8 cellular contexts compared by ENCODE assay signal in the genomic region with DNA sequence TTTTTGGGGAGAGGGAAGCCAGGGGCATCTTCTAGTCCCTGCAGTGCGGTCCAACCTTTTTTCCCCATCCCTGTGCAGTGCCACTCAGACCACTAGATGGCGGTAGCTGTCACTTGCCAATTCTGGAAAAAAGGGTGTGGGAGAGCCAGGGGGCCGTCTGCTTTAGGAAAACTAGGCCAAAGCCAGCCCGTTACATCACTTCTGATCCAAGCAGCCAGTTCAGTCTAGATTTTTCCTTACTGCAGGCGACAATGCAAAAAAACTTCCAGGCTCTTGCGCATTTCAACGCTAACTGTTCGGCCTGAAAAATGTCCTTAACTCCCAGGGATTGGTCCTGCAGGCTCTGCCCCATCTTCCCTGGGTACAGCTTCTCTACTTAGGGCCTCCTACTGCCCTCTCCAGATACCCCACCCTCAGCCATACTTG.
DNase-seq lines count a peak whose midpoint lies in the region; ATAC-seq and TF ChIP-seq lines count a peak whose summit lies in the region.

No MANE protein-coding gene starts in this region.

- H3K4me3 ChIP-seq in epithelial cell of esophagus (ENCODE audit: low read length) (no peak overlapping the region), mucosa of descending colon (no peak overlapping the region)

- ATAC-seq in mucosa of descending colon: peak; percentile 66
- ATAC-seq in GM21737 (IDR thresholded peaks at IDR 0.05; ENCODE audit: unreplicated experiment): no peak

- H3K9me3 ChIP-seq in mucosa of descending colon: no peaks in the 10 kb centered on the region

- no peaks in the 10 kb centered on the region for H3K36me3 ChIP-seq in mucosa of descending colon (ENCODE audit: low read depth)

- no peaks in the 10 kb centered on the region for H3K4me1 ChIP-seq in mucosa of descending colon (ENCODE audit: low read depth)

- peak; percentile 88 for TF ChIP-seq CTCF in GM20000 (IDR thresholded peaks at IDR 0.05; ENCODE audit: extremely low read depth, missing control alignments)
- TF ChIP-seq CTCF in epithelial cell of esophagus (IDR thresholded peaks at IDR 0.05; ENCODE audit: insufficient read depth, low read depth, low read length, missing control alignments): peak; percentile 97
- TF ChIP-seq CTCF in mucosa of descending colon (IDR thresholded peaks at IDR 0.05): peak; percentile 73

- intact Hi-C loops in mucosa of descending colon (cut with DNase I, micrococcal nuclease): loop anchor here in 1 of 2 donors (5.0 kb wide), 1 partner anchor 373 kb away; no protein-coding TSS in a partner anchor

- peak; percentile 85 for DNase-seq in AG20443 (ENCODE audit: low spot score)
- DNase-seq in GM20000 (ENCODE audit: low spot score): peak; percentile 49
- peak; percentile 46 to 70 for DNase-seq in NCI-H446 (lab: John Stamatoyannopoulos, UW)
- DNase-seq in activated CD8-positive, alpha-beta memory T cell treated with anti-CD3 and anti-CD28 coated beads, Interleukin-2, amount 50 U/mL, for 4 hours: peak; percentile 46
- DNase-seq in epithelial cell of esophagus (ENCODE audit: low read depth): peak; percentile 50
- DNase-seq in mucosa of descending colon: peak in 2 of 3 donors; percentile 57 to 71
- DNase-seq in stimulated activated CD8-positive, alpha-beta memory T cell treated with anti-CD3 and anti-CD28 coated beads, Interleukin-4, amount 100 ng/mL, for 48 hours: peak; percentile 70
